ENCODE assay signal across 1 cellular context in the genomic region with DNA sequence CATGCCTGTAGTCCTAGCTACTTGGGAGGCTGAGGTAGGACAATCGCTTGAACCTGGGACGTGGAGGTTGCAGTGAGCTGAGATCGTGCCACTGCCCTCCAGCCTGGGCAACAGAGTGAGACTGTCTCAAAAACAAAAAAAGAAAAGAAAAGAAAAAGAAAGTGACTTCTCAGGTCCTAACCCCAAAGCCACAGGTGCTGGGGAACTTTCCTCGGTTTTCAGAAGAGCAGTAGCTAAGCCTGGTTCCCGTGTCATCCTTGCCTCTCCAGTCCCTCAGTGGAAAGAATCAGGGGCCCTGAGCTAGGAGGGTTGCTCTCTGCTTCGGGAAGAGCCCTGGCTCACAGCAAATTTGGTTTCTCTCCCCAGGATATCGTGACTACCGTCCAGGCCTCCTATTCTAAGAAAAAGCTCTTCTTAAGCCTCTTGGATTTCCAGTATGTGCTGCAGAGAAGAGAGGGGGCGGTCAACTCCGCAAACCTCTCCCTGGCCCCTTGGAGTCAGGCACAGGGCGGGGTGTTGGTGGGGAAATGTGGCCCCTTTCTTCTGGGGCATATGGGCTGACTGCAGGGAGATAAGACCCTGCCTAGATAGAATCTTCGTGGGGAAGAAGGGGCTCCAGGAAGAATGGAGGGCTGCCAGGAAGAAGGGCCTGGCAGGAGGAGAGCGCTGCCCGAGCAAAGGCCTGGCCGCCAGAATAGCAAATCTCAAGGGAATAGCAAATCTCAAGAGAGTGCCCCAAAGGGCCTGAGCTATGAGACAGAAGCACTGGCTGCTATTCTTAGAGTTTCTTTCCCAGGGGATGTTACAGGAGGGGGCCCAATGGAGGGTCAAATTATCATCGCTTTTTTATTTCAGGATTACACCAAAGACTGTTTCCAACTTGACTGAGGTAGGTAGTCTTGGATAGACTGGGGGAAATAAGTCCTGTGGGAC.
TF ChIP-seq lines count a peak whose summit lies in the region.

No MANE protein-coding gene starts in this region.

TF ChIP-seq in GM12878, 131 proteins besides CTCF, POLR2A, EP300 and RAD21 (continued from another document and continues in another):
- TF ChIP-seq ZBED1 (IDR thresholded peaks at IDR 0.05; ENCODE audit: borderline replicate concordance) (no peak), POLR2AphosphoS2 (IDR thresholded peaks at IDR 0.05; ENCODE audit: low read depth, low read length) (no peak), CREB1 (IDR thresholded peaks at IDR 0.05; ENCODE audit: low read depth) (no peak), RBBP5 (conservative IDR thresholded peaks at IDR 0.05) (no peak), IRF5 (IDR thresholded peaks at IDR 0.05; ENCODE audit: borderline replicate concordance) (no peak), SMC3 (IDR thresholded peaks at IDR 0.05; ENCODE audit: borderline replicate concordance, low read length) (no peak), BACH1 (IDR thresholded peaks at IDR 0.05; ENCODE audit: borderline replicate concordance) (no peak), HDAC2 (IDR thresholded peaks at IDR 0.05) (no peak), RB1 (IDR thresholded peaks at IDR 0.05; ENCODE audit: borderline replicate concordance) (peak; percentile 99), SUPT20H (IDR thresholded peaks at IDR 0.05; ENCODE audit: borderline replicate concordance, control insufficient read depth, low read depth, low read length) (no peak), WRNIP1 (IDR thresholded peaks at IDR 0.05; ENCODE audit: borderline replicate concordance, low read depth, low read length) (no peak), STAT3 (IDR thresholded peaks at IDR 0.05; ENCODE audit: low read depth, low read length) (no peak), SKIL (IDR thresholded peaks at IDR 0.05; ENCODE audit: low read depth, poor library complexity, severe bottlenecking) (peak; percentile 73), PAX8 (IDR thresholded peaks at IDR 0.05) (no peak), HCFC1 (IDR thresholded peaks at IDR 0.05; ENCODE audit: low read length) (no peak), BMI1 (IDR thresholded peaks at IDR 0.05; ENCODE audit: borderline replicate concordance) (no peak), TCF3 (IDR thresholded peaks at IDR 0.05; ENCODE audit: borderline replicate concordance, insufficient read depth, low read depth, low read length) (no peak), HDGF (IDR thresholded peaks at IDR 0.05) (no peak; the same call in none of the 2 replicates), TAF1 (IDR thresholded peaks at IDR 0.05; ENCODE audit: borderline replicate concordance, low read depth, low read length) (no peak), ELK1 (IDR thresholded peaks at IDR 0.05; ENCODE audit: low read depth, low read length) (no peak), CEBPB (IDR thresholded peaks at IDR 0.05; ENCODE audit: borderline replicate concordance in 1 of 2, low read depth in 2 of 2, low read length in 2 of 2) (no peak), PRDM15 (CRISPR knock-in tag; IDR thresholded peaks at IDR 0.05) (no peak), ESRRA (IDR thresholded peaks at IDR 0.05; ENCODE audit: low read length) (no peak), GATAD2B (conservative IDR thresholded peaks at IDR 0.05; ENCODE audit: low read depth) (peak; percentile 98), ZNF217 (IDR thresholded peaks at IDR 0.05) (no peak)
- TF ChIP-seq, protein P1, sequence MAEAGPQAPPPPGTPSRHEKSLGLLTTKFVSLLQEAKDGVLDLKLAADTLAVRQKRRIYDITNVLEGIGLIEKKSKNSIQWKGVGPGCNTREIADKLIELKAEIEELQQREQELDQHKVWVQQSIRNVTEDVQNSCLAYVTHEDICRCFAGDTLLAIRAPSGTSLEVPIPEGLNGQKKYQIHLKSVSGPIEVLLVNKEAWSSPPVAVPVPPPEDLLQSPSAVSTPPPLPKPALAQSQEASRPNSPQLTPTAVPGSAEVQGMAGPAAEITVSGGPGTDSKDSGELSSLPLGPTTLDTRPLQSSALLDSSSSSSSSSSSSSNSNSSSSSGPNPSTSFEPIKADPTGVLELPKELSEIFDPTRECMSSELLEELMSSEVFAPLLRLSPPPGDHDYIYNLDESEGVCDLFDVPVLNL (IDR thresholded peaks at IDR 0.05; ENCODE audit: low read depth, low read length) = no peak
- TF ChIP-seq, protein P2, sequence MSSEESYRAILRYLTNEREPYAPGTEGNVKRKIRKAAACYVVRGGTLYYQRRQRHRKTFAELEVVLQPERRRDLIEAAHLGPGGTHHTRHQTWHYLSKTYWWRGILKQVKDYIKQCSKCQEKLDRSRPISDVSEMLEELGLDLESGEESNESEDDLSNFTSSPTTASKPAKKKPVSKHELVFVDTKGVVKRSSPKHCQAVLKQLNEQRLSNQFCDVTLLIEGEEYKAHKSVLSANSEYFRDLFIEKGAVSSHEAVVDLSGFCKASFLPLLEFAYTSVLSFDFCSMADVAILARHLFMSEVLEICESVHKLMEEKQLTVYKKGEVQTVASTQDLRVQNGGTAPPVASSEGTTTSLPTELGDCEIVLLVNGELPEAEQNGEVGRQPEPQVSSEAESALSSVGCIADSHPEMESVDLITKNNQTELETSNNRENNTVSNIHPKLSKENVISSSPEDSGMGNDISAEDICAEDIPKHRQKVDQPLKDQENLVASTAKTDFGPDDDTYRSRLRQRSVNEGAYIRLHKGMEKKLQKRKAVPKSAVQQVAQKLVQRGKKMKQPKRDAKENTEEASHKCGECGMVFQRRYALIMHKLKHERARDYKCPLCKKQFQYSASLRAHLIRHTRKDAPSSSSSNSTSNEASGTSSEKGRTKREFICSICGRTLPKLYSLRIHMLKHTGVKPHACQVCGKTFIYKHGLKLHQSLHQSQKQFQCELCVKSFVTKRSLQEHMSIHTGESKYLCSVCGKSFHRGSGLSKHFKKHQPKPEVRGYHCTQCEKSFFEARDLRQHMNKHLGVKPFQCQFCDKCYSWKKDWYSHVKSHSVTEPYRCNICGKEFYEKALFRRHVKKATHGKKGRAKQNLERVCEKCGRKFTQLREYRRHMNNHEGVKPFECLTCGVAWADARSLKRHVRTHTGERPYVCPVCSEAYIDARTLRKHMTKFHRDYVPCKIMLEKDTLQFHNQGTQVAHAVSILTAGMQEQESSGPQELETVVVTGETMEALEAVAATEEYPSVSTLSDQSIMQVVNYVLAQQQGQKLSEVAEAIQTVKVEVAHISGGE (CRISPR knock-in tag; IDR thresholded peaks at IDR 0.05) = no peak
- TF ChIP-seq, protein P3, sequence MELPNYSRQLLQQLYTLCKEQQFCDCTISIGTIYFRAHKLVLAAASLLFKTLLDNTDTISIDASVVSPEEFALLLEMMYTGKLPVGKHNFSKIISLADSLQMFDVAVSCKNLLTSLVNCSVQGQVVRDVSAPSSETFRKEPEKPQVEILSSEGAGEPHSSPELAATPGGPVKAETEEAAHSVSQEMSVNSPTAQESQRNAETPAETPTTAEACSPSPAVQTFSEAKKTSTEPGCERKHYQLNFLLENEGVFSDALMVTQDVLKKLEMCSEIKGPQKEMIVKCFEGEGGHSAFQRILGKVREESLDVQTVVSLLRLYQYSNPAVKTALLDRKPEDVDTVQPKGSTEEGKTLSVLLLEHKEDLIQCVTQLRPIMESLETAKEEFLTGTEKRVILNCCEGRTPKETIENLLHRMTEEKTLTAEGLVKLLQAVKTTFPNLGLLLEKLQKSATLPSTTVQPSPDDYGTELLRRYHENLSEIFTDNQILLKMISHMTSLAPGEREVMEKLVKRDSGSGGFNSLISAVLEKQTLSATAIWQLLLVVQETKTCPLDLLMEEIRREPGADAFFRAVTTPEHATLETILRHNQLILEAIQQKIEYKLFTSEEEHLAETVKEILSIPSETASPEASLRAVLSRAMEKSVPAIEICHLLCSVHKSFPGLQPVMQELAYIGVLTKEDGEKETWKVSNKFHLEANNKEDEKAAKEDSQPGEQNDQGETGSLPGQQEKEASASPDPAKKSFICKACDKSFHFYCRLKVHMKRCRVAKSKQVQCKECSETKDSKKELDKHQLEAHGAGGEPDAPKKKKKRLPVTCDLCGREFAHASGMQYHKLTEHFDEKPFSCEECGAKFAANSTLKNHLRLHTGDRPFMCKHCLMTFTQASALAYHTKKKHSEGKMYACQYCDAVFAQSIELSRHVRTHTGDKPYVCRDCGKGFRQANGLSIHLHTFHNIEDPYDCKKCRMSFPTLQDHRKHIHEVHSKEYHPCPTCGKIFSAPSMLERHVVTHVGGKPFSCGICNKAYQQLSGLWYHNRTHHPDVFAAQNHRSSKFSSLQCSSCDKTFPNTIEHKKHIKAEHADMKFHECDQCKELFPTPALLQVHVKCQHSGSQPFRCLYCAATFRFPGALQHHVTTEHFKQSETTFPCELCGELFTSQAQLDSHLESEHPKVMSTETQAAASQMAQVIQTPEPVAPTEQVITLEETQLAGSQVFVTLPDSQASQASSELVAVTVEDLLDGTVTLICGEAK (IDR thresholded peaks at IDR 0.05; ENCODE audit: borderline replicate concordance) = no peak; the same call in 1 of the 2 replicates
- TF ChIP-seq, protein P4, sequence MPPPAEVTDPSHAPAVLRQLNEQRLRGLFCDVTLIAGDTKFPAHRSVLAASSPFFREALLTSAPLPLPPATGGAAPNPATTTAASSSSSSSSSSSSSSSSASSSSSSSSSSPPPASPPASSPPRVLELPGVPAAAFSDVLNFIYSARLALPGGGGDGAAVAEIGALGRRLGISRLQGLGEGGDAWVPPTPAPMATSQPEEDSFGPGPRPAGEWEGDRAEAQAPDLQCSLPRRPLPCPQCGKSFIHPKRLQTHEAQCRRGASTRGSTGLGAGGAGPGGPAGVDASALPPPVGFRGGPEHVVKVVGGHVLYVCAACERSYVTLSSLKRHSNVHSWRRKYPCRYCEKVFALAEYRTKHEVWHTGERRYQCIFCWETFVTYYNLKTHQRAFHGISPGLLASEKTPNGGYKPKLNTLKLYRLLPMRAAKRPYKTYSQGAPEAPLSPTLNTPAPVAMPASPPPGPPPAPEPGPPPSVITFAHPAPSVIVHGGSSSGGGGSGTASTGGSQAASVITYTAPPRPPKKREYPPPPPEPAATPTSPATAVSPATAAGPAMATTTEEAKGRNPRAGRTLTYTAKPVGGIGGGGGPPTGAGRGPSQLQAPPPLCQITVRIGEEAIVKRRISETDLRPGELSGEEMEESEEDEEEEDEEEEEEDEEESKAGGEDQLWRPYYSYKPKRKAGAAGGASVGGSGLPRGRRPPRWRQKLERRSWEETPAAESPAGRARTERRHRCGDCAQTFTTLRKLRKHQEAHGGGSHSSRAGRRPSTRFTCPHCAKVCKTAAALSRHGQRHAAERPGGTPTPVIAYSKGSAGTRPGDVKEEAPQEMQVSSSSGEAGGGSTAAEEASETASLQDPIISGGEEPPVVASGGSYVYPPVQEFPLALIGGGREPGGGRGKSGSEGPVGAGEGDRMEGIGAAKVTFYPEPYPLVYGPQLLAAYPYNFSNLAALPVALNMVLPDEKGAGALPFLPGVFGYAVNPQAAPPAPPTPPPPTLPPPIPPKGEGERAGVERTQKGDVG (CRISPR knock-in tag; IDR thresholded peaks at IDR 0.05) = no peak
